1 cellular context compared by ENCODE assay signal in genomic region chr12:2582631-2583616, GRCh38.
TF ChIP-seq lines count a peak whose summit lies in the region.

No MANE protein-coding gene starts in this region.

TF ChIP-seq in WTC11, 78 proteins besides CTCF, POLR2A, EP300 and RAD21 (continued from another document):
- TF ChIP-seq HMGXB4 (CRISPR knock-in tag; IDR thresholded peaks at IDR 0.05) (peak; percentile 88; the same call in 1 of the 2 replicates), ZNF532 (CRISPR knock-in tag; IDR thresholded peaks at IDR 0.05; ENCODE audit: borderline replicate concordance) (no peak), ZNF263 (CRISPR knock-in tag; IDR thresholded peaks at IDR 0.05; ENCODE audit: low read depth) (0 out of 2 replicates have a peak, but pooled peaks have one; percentile 38)
